ENCODE assay signal across 31 cellular contexts in genomic region chr13:96377835-96378234, GRCh38.
DNase-seq lines count a peak whose midpoint lies in the region; ATAC-seq, FAIRE-seq and TF ChIP-seq lines count a peak whose summit lies in the region.
"Had no signal": no experiment of that assay in that cellular context is flagged by ENCODE, and none has a peak within 500 bp of the region (broad histone marks: within the 10 kb centered on the region; RNA-seq: fewer than 3 reads in every experiment).

No MANE protein-coding gene starts in this region.

- FAIRE-seq in HepG2 (lab: Jason Lieb, UNC) = no peak
- FAIRE-seq in GM12878 (lab: Jason Lieb, UNC) = no peak
- FAIRE-seq: A204.1, A549, D721Med had no signal

- no peak overlapping the region for H2AFZ ChIP-seq in HepG2 (ENCODE audit: low read length)
- H2AFZ ChIP-seq in GM12878 (ENCODE audit: control insufficient read depth, low read depth, low read length) = no peak overlapping the region

- 12% methylated on average over 3 of the region's 3 CpGs for WGBS in HepG2 (ENCODE audit: low lambda C conversion rate)
- WGBS in right lobe of liver (ENCODE audit: insufficient coverage, low coverage, low lambda C conversion rate, missing lambda C conversion rate) = 78% methylated on average over 3 of the region's 3 CpGs
- WGBS in GM12878 (ENCODE audit: insufficient coverage, insufficient replicate concordance, low lambda C conversion rate, missing lambda C conversion rate) = 43% methylated on average over 3 of the region's 3 CpGs

- H3K79me2 ChIP-seq in HepG2 (ENCODE audit: insufficient read depth, low read length) (no peaks in the 10 kb centered on the region), GM12878 (ENCODE audit: control insufficient read depth, insufficient read depth, low read length) (no peaks in the 10 kb centered on the region)

- intact Hi-C loops in HepG2 (cut with micrococcal nuclease; ENCODE audit: unreplicated experiment) = no loop called here
- intact Hi-C loops in right lobe of liver (cut with DNase I) = no loop called here
- intact Hi-C loops in GM12878 (cut with micrococcal nuclease; ENCODE audit: unreplicated experiment) = no loop called here

- ATAC-seq in HepG2 (no peak), right lobe of liver (no peak), GM12878 (no peak), HG02970 (IDR thresholded peaks at IDR 0.05; ENCODE audit: low FRiP score, unreplicated experiment) (no peak)
- ATAC-seq: A549; CD8-positive, alpha-beta T cell had no signal

- TF ChIP-seq RAD21 in HepG2 (CRISPR knock-in tag; IDR thresholded peaks at IDR 0.05) = no peak
- no peak for TF ChIP-seq RAD21 in GM12878 (IDR thresholded peaks at IDR 0.05; ENCODE audit: insufficient read depth, low read depth, low read length)

- H3K36me3 ChIP-seq in HepG2 (replicated peaks in 1 of 2; ENCODE audit: control insufficient read depth in 1 of 2, insufficient read depth in 2 of 2, low read length in 2 of 2) = no peaks in the 10 kb centered on the region
- H3K36me3 ChIP-seq in right lobe of liver = no peaks in the 10 kb centered on the region
- no peaks in the 10 kb centered on the region for H3K36me3 ChIP-seq in GM12878 (ENCODE audit: control insufficient read depth in 2 of 2, insufficient read depth in 2 of 2, low read length in 1 of 2)
- H3K36me3 ChIP-seq: BE2C; BLaER1; BLaER1 treated with 17β-estradiol and CSF1 and Interleukin-3, amounts not matched to agents 10 nM and 100 nM had no signal

- SMC1A ChIA-PET in GM12878 (lab: Charles Lee; ENCODE audit: uncharacterized antibody, unreplicated experiment) = interaction anchor here (0.7 kb wide), 1 partner anchor 440 kb away, joined by 3 read pairs; no protein-coding TSS in a partner anchor

- DNase-seq in HepG2 (ENCODE audit: low spot score) = no peak
- DNase-seq in right lobe of liver = no peak
- no peak for DNase-seq in GM12878 (ENCODE audit: low read depth, low spot score)
- DNase-seq: 8988T; ACHN; AML-193; BE2C; C1 segment of cervical spinal cord; Caco-2; Calu3; CD4-positive, alpha-beta memory T cell; CD4-positive, alpha-beta T cell; CD4-positive, CD25-positive, alpha-beta regulatory T cell; CD8-positive, alpha-beta memory T cell; CD8-positive, alpha-beta T cell; COR-L47; DMS 273 treated with DMSO at 0.1 percent for 48 hours; DMS153; DMS53; DMS79; DMS79 treated with DMSO at 0.1 percent for 48 hours; DND-41; EL had no signal

- TF ChIP-seq CTCF in HepG2 (CRISPR knock-in tag; IDR thresholded peaks at IDR 0.05) (no peak), right lobe of liver (IDR thresholded peaks at IDR 0.05) (no peak), GM12878 (IDR thresholded peaks at IDR 0.05 in 2 of 3, conservative IDR thresholded peaks at IDR 0.05 in 1 of 3; ENCODE audit: control insufficient read depth in 2 of 3, extremely low read depth in 1 of 3, insufficient read depth in 1 of 3, low read depth in 3 of 3, low read length in 3 of 3) (no peak)

- BruUV-seq in HepG2 (replicated peaks; lab: Mats Ljungman, UMichigan) (no TSS peak), GM12878 (replicated peaks; lab: Mats Ljungman, UMichigan) (no TSS peak)

- no peaks in the 10 kb centered on the region for H3K27me3 ChIP-seq in HepG2 (ENCODE audit: control insufficient read depth in 1 of 2, insufficient read depth in 2 of 2, low read length in 2 of 2)
- H3K27me3 ChIP-seq in right lobe of liver = no peaks in the 10 kb centered on the region
- no peaks in the 10 kb centered on the region for H3K27me3 ChIP-seq in GM12878 (replicated peaks in 1 of 2; ENCODE audit: control insufficient read depth in 2 of 2, insufficient read depth in 2 of 2, low read length in 1 of 2)
- H3K27me3 ChIP-seq: BE2C; BLaER1; BLaER1 treated with 17β-estradiol and CSF1 and Interleukin-3, amounts not matched to agents 10 nM and 100 nM had no signal

- POLR2A ChIA-PET in HepG2 (lab: Yijun Ruan, JAX) = no interaction called here
- POLR2A ChIA-PET in GM12878 (lab: Charles Lee) = no interaction called here

- H3K27ac ChIP-seq in HepG2 (ENCODE audit: extremely low read length, insufficient read depth, low read length) (no peak overlapping the region), right lobe of liver (no peak overlapping the region), GM12878 (ENCODE audit: control insufficient read depth, insufficient read depth) (no peak overlapping the region)
- H3K27ac ChIP-seq: 22Rv1; A549; BLaER1; BLaER1 treated with 17β-estradiol and CSF1 and Interleukin-3, amounts not matched to agents 10 nM and 100 nM; C4-2B had no signal

- no peaks in the 10 kb centered on the region for H3K4me1 ChIP-seq in HepG2 (ENCODE audit: insufficient read depth, low read length)
- H3K4me1 ChIP-seq in right lobe of liver = no peaks in the 10 kb centered on the region
- H3K4me1 ChIP-seq in GM12878 (ENCODE audit: control insufficient read depth, insufficient read depth, low read length) = no peaks in the 10 kb centered on the region
- H3K4me1 ChIP-seq: A549; BLaER1; BLaER1 treated with 17β-estradiol and CSF1 and Interleukin-3, amounts not matched to agents 10 nM and 100 nM; Caco-2 had no signal

- H3K4me2 ChIP-seq in HepG2 (ENCODE audit: low read depth, low read length) (no peak overlapping the region), GM12878 (ENCODE audit: control insufficient read depth, insufficient read depth) (no peak overlapping the region)
- H3K4me2 ChIP-seq: A549; BLaER1; BLaER1 treated with 17β-estradiol and CSF1 and Interleukin-3, amounts not matched to agents 10 nM and 100 nM had no signal

- no peak overlapping the region for H3K4me3 ChIP-seq in HepG2 (replicated peaks in 1 of 3; ENCODE audit: insufficient read depth in 1 of 3, low read depth in 2 of 3, low read length in 3 of 3)
- no peak overlapping the region for H3K4me3 ChIP-seq in right lobe of liver
- no peak overlapping the region for H3K4me3 ChIP-seq in GM12878
- H3K4me3 ChIP-seq: A549; BLaER1; BLaER1 treated with 17β-estradiol and CSF1 and Interleukin-3, amounts not matched to agents 10 nM and 100 nM had no signal

- RAD21 ChIA-PET in GM12878 (lab: Charles Lee; ENCODE audit: unreplicated experiment) = no interaction called here

- H4K20me1 ChIP-seq in HepG2 (ENCODE audit: insufficient read depth, low read length) (no peaks in the 10 kb centered on the region), GM12878 (ENCODE audit: control insufficient read depth, insufficient read depth) (no peaks in the 10 kb centered on the region)
- H4K20me1 ChIP-seq: BLaER1; BLaER1 treated with 17β-estradiol and CSF1 and Interleukin-3, amounts not matched to agents 10 nM and 100 nM had no signal

- H3K9ac ChIP-seq in HepG2 (ENCODE audit: insufficient read depth, low read depth, low read length) = no peak overlapping the region
- no peak overlapping the region for H3K9ac ChIP-seq in GM12878 (ENCODE audit: control insufficient read depth, insufficient read depth, low read length)
- H3K9ac ChIP-seq: BLaER1; BLaER1 treated with 17β-estradiol and CSF1 and Interleukin-3, amounts not matched to agents 10 nM and 100 nM had no signal

- TF ChIP-seq EP300 in HepG2 (IDR thresholded peaks at IDR 0.05; ENCODE audit: low read depth in 2 of 2, low read length in 2 of 2) = no peak
- no peak for TF ChIP-seq EP300 in HepG2 (CRISPR knock-in tag; IDR thresholded peaks at IDR 0.05; ENCODE audit: borderline replicate concordance)
- no peak for TF ChIP-seq EP300 in GM12878 (IDR thresholded peaks at IDR 0.05; ENCODE audit: borderline replicate concordance in 1 of 2, control insufficient read depth in 1 of 2, low read depth in 2 of 2, low read length in 2 of 2)

- no peak for TF ChIP-seq POLR2A in HepG2 (IDR thresholded peaks at IDR 0.05; ENCODE audit: insufficient read depth in 1 of 2, low read depth in 2 of 2, low read length in 2 of 2)
- no peak for TF ChIP-seq POLR2A in right lobe of liver (IDR thresholded peaks at IDR 0.05)
- no peak for TF ChIP-seq POLR2A in GM12878 (IDR thresholded peaks at IDR 0.05; ENCODE audit: low read depth, low read length)

- in situ Hi-C loops in HepG2 (cut with HindIII; ENCODE audit: extremely low pct_ligation_motif_present, low pct_unique_long_range_greater_than_20kb) (no loop called here), GM12878 (cut with MboI) (no loop called here)

- no peaks in the 10 kb centered on the region for H3K9me3 ChIP-seq in HepG2 (ENCODE audit: low read length)
- H3K9me3 ChIP-seq in right lobe of liver = no peaks in the 10 kb centered on the region
- no peaks in the 10 kb centered on the region for H3K9me3 ChIP-seq in GM12878 (replicated peaks; ENCODE audit: control insufficient read depth, insufficient read depth, low read length)
- H3K9me3 ChIP-seq: A549; BE2C; BLaER1; BLaER1 treated with 17β-estradiol and CSF1 and Interleukin-3, amounts not matched to agents 10 nM and 100 nM; Caco-2 had no signal

- CTCF ChIA-PET in HepG2 (lab: Yijun Ruan, JAX; ENCODE audit: low intra/inter-chr PET ratio, low total read pairs) = no interaction called here
- CTCF ChIA-PET in GM12878 (lab: Yijun Ruan, JAX) = interaction anchor here (1.5 kb wide), 1 partner anchor 12 kb away, joined by 4 read pairs; no protein-coding TSS in a partner anchor

TF ChIP-seq in HepG2, 621 proteins besides CTCF, POLR2A, EP300 and RAD21 (continues in another document):
- TF ChIP-seq YY1 (IDR thresholded peaks at IDR 0.05; ENCODE audit: insufficient read depth, insufficient replicate concordance, low read depth, low read length) = no peak
- no peak for TF ChIP-seq ZNF850 (CRISPR knock-in tag; conservative IDR thresholded peaks at IDR 0.05)
- TF ChIP-seq ATF7 (IDR thresholded peaks at IDR 0.05) = peak; percentile 98
- TF ChIP-seq ATF7 (CRISPR knock-in tag; IDR thresholded peaks at IDR 0.05) = no peak
- no peak for TF ChIP-seq TBL1XR1 (IDR thresholded peaks at IDR 0.05; ENCODE audit: borderline replicate concordance, low read length, partially characterized antibody)
- TF ChIP-seq ZNF83 (CRISPR knock-in tag; IDR thresholded peaks at IDR 0.05; ENCODE audit: borderline replicate concordance) = no peak
- no peak for TF ChIP-seq HIVEP1 (CRISPR knock-in tag; IDR thresholded peaks at IDR 0.05)
- TF ChIP-seq MED13 (CRISPR knock-in tag; IDR thresholded peaks at IDR 0.05) = no peak
- TF ChIP-seq KDM4B (CRISPR knock-in tag; IDR thresholded peaks at IDR 0.05) = no peak

TF ChIP-seq in GM12878, 131 proteins besides CTCF, POLR2A, EP300 and RAD21:
- TF ChIP-seq ATF7 (IDR thresholded peaks at IDR 0.05; ENCODE audit: low read depth) (peak; percentile 55; the same call in 1 of the 2 replicates), NBN (IDR thresholded peaks at IDR 0.05) (no peak)
